14 cellular contexts compared by ENCODE assay signal in genomic region chr10:114824396-114824795, GRCh38. TPM values are rescaled to one million over a fixed set of nuclear protein-coding genes. Genes with fewer than 3 reads are reported as not detected.
A peak's percentile ranks its signal among the peaks of the same experiment; 100 is the strongest.
DNase-seq lines count a peak whose midpoint lies in the region; ATAC-seq and TF ChIP-seq lines count a peak whose summit lies in the region.
"Had no signal": no experiment of that assay in that cellular context is flagged by ENCODE, and none has a peak within 500 bp of the region (broad histone marks: within the 10 kb centered on the region; RNA-seq: fewer than 3 reads in every experiment).

No MANE protein-coding gene starts in this region.

- H3K27ac Mint-ChIP-seq in IgD-negative memory B cell (peak overlapping the region in 1 of 3 donors; percentile 43), chondrocyte (ENCODE audit: unreplicated experiment) (peak overlapping the region; percentile 97), GM23338 (no peak overlapping the region)
- H3K27ac Mint-ChIP-seq in natural killer cell treated with Interleukin-12 subunit alpha and Interleukin-12 subunit beta and Interleukin-15 and Interleukin-18, amount 100 ng/mL, for 72 hours, result peak overlapping the region; percentile 3 to 87

- peak overlapping the region in 1 of 11 experiments; percentile 5; a peak in 1 of 22 replicates for H3K9ac ChIP-seq in BLaER1 treated with 17β-estradiol and CSF1 and Interleukin-3, amounts not matched to agents 10 nM and 100 nM
- H3K9ac ChIP-seq: KMS-11, parathyroid adenoma had no signal

- peaks cover 14 to 23% (median 19%) of the 10 kb centered on the region in 10 experiments for H3K4me1 ChIP-seq in BLaER1 treated with 17β-estradiol and CSF1 and Interleukin-3, amounts not matched to agents 10 nM and 100 nM
- peaks cover 5% of the 10 kb centered on the region for H3K4me1 ChIP-seq in GM23338 (ENCODE audit: insufficient read depth)

- H3K4me1 Mint-ChIP-seq in IgD-negative memory B cell, result peaks cover 30 to 34% (median 33%) of the 10 kb centered on the region in 3 donors
- H3K4me1 Mint-ChIP-seq in chondrocyte (ENCODE audit: low read depth), result peaks cover 72% of the 10 kb centered on the region
- H3K4me1 Mint-ChIP-seq in natural killer cell treated with Interleukin-12 subunit alpha and Interleukin-12 subunit beta and Interleukin-15 and Interleukin-18, amount 100 ng/mL, for 72 hours (ENCODE audit: low read depth in 2 of 2), result peaks cover 32 to 52% of the 10 kb centered on the region in 2 donors
- peaks cover 18% of the 10 kb centered on the region for H3K4me1 Mint-ChIP-seq in GM23338

- H2AFZ ChIP-seq in GM23338, result no peak overlapping the region
- H2AFZ ChIP-seq: parathyroid adenoma had no signal

- H3K9me3 ChIP-seq in BLaER1 treated with 17β-estradiol and CSF1 and Interleukin-3, amounts not matched to agents 10 nM and 100 nM (replicated peaks in 1 of 11), result peaks cover 0 to 6% (median 0%) of the 10 kb centered on the region in 11 experiments; a peak in 2 of 22 replicates
- H3K9me3 ChIP-seq: body of pancreas had no signal

- peaks cover 3 to 45% (median 27%) of the 10 kb centered on the region in 11 experiments; a peak in 17 of 22 replicates for H3K36me3 ChIP-seq in BLaER1 treated with 17β-estradiol and CSF1 and Interleukin-3, amounts not matched to agents 10 nM and 100 nM
- H3K36me3 ChIP-seq in GM23338 (ENCODE audit: insufficient read depth), result no peaks in the 10 kb centered on the region

- no peaks in the 10 kb centered on the region for H3K9me2 ChIP-seq in GM23338 (ENCODE audit: insufficient read depth)

- no peak for DNase-seq in chondrocyte (ENCODE audit: low spot score)
- no peak for DNase-seq in natural killer cell treated with Interleukin-12 subunit alpha and Interleukin-12 subunit beta and Interleukin-15 and Interleukin-18, amount 100 ng/mL, for 72 hours (ENCODE audit: low spot score)
- DNase-seq in GM23338 (ENCODE audit: low spot score), result no peak
- DNase-seq in NOMO-1 treated with dmso at 0.1 percent for 144 hours (lab: John Stamatoyannopoulos, UW; ENCODE audit: unreplicated experiment), result no peak
- DNase-seq in stimulated activated CD4-positive, alpha-beta T cell treated with anti-CD3 and anti-CD28 coated beads, Interleukin-4, amount 100 ng/mL, for 4 hours, result no peak
- DNase-seq in germinal center (ENCODE audit: low spot score), result no peak
- DNase-seq: body of pancreas, DMS79 treated with DMSO at 0.1 percent for 48 hours, NCI-H748 treated with DMSO at 0.1 percent for 48 hours, WERI-Rb-1 had no signal

- H3K4me3 Mint-ChIP-seq in IgD-negative memory B cell, result peak overlapping the region in 3 of 4 donors; percentile 50 to 71 (median 67)
- H3K4me3 Mint-ChIP-seq in chondrocyte (ENCODE audit: unreplicated experiment), result peak overlapping the region; percentile 96
- H3K4me3 Mint-ChIP-seq in natural killer cell treated with Interleukin-12 subunit alpha and Interleukin-12 subunit beta and Interleukin-15 and Interleukin-18, amount 100 ng/mL, for 72 hours, result peak overlapping the region; percentile 32
- H3K4me3 Mint-ChIP-seq in GM23338, result no peak overlapping the region

- TF ChIP-seq CTCF in chondrocyte (IDR thresholded peaks at IDR 0.05), result no peak
- no peak for TF ChIP-seq CTCF in GM23338 (conservative IDR thresholded peaks at IDR 0.05; ENCODE audit: low read depth in 2 of 2)

- H3F3A ChIP-seq in GM23338 (replicated peaks; ENCODE audit: low read depth), result no peaks in the 10 kb centered on the region

- peaks cover 2% of the 10 kb centered on the region for H3K36me3 Mint-ChIP-seq in IgD-negative memory B cell
- H3K36me3 Mint-ChIP-seq in chondrocyte (ENCODE audit: low read depth), result peaks cover 4% of the 10 kb centered on the region
- peaks cover 5% of the 10 kb centered on the region for H3K36me3 Mint-ChIP-seq in natural killer cell treated with Interleukin-12 subunit alpha and Interleukin-12 subunit beta and Interleukin-15 and Interleukin-18, amount 100 ng/mL, for 72 hours
- peaks cover 3% of the 10 kb centered on the region; the same call in 2 of the 3 replicates for H3K36me3 Mint-ChIP-seq in GM23338 (ENCODE audit: low read depth)

- H3K27me3 Mint-ChIP-seq in IgD-negative memory B cell, result no peaks in the 10 kb centered on the region
- H3K27me3 Mint-ChIP-seq in chondrocyte (ENCODE audit: low read depth), result no peaks in the 10 kb centered on the region
- no peaks in the 10 kb centered on the region for H3K27me3 Mint-ChIP-seq in natural killer cell treated with Interleukin-12 subunit alpha and Interleukin-12 subunit beta and Interleukin-15 and Interleukin-18, amount 100 ng/mL, for 72 hours
- peaks cover 4% of the 10 kb centered on the region for H3K27me3 Mint-ChIP-seq in GM23338 (ENCODE audit: insufficient read depth, low read depth, poor library complexity)

- ATAC-seq in natural killer cell treated with Interleukin-12 subunit alpha and Interleukin-12 subunit beta and Interleukin-15 and Interleukin-18, amount 100 ng/mL, for 72 hours, result no peak
- ATAC-seq in GM23338, result no peak
- ATAC-seq: body of pancreas had no signal

- peaks cover 62% of the 10 kb centered on the region for H3K79me2 ChIP-seq in GM23338 (replicated peaks; ENCODE audit: insufficient read depth)

- H3K27ac ChIP-seq in BLaER1 treated with 17β-estradiol and CSF1 and Interleukin-3, amounts not matched to agents 10 nM and 100 nM, result no peak overlapping the region
- H3K27ac ChIP-seq in GM23338 (ENCODE audit: low read depth), result no peak overlapping the region
- H3K27ac ChIP-seq: KMS-11, parathyroid adenoma, WERI-Rb-1 had no signal

- no peaks in the 10 kb centered on the region for H3K27me3 ChIP-seq in BLaER1 treated with 17β-estradiol and CSF1 and Interleukin-3, amounts not matched to agents 10 nM and 100 nM
- no peaks in the 10 kb centered on the region for H3K27me3 ChIP-seq in GM23338 (ENCODE audit: insufficient read depth)
- H3K27me3 ChIP-seq: body of pancreas had no signal

- H3K4me3 ChIP-seq in BLaER1 treated with 17β-estradiol and CSF1 and Interleukin-3, amounts not matched to agents 10 nM and 100 nM, result no peak overlapping the region; a peak in 1 of 20 replicates
- H3K4me3 ChIP-seq in GM23338, result no peak overlapping the region
- H3K4me3 ChIP-seq: body of pancreas had no signal

- peaks cover 12 to 62% (median 44%) of the 10 kb centered on the region in 11 experiments; a peak in 18 of 22 replicates for H4K20me1 ChIP-seq in BLaER1 treated with 17β-estradiol and CSF1 and Interleukin-3, amounts not matched to agents 10 nM and 100 nM
- peaks cover 3% of the 10 kb centered on the region; the same call in 1 of the 2 replicates for H4K20me1 ChIP-seq in GM23338 (replicated peaks; ENCODE audit: insufficient read depth)

- H3K9me3 Mint-ChIP-seq in IgD-negative memory B cell, result peaks cover 0 to 2% (median 0%) of the 10 kb centered on the region in 3 donors
- peaks cover 2% of the 10 kb centered on the region for H3K9me3 Mint-ChIP-seq in chondrocyte (ENCODE audit: low read depth)
- H3K9me3 Mint-ChIP-seq in natural killer cell treated with Interleukin-12 subunit alpha and Interleukin-12 subunit beta and Interleukin-15 and Interleukin-18, amount 100 ng/mL, for 72 hours, result no peaks in the 10 kb centered on the region
- no peaks in the 10 kb centered on the region for H3K9me3 Mint-ChIP-seq in GM23338

- H3K4me2 ChIP-seq in BLaER1 treated with 17β-estradiol and CSF1 and Interleukin-3, amounts not matched to agents 10 nM and 100 nM, result peak overlapping the region; percentile 63 to 90 (median 75); a peak in 18 of 22 replicates
- no peak overlapping the region for H3K4me2 ChIP-seq in GM23338

TF ChIP-seq in GM23338, 12 proteins besides CTCF, POLR2A, EP300 and RAD21 (continues in another document):
- TF ChIP-seq ETS1 (IDR thresholded peaks at IDR 0.05) (no peak), NANOG (IDR thresholded peaks at IDR 0.05; ENCODE audit: borderline replicate concordance) (no peak), STAT1 (IDR thresholded peaks at IDR 0.05; ENCODE audit: unreplicated experiment) (no peak), EZH2 (IDR thresholded peaks at IDR 0.05; ENCODE audit: low read depth, unreplicated experiment) (no peak)
- TF ChIP-seq, protein P1, sequence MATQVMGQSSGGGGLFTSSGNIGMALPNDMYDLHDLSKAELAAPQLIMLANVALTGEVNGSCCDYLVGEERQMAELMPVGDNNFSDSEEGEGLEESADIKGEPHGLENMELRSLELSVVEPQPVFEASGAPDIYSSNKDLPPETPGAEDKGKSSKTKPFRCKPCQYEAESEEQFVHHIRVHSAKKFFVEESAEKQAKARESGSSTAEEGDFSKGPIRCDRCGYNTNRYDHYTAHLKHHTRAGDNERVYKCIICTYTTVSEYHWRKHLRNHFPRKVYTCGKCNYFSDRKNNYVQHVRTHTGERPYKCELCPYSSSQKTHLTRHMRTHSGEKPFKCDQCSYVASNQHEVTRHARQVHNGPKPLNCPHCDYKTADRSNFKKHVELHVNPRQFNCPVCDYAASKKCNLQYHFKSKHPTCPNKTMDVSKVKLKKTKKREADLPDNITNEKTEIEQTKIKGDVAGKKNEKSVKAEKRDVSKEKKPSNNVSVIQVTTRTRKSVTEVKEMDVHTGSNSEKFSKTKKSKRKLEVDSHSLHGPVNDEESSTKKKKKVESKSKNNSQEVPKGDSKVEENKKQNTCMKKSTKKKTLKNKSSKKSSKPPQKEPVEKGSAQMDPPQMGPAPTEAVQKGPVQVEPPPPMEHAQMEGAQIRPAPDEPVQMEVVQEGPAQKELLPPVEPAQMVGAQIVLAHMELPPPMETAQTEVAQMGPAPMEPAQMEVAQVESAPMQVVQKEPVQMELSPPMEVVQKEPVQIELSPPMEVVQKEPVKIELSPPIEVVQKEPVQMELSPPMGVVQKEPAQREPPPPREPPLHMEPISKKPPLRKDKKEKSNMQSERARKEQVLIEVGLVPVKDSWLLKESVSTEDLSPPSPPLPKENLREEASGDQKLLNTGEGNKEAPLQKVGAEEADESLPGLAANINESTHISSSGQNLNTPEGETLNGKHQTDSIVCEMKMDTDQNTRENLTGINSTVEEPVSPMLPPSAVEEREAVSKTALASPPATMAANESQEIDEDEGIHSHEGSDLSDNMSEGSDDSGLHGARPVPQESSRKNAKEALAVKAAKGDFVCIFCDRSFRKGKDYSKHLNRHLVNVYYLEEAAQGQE (IDR thresholded peaks at IDR 0.05; ENCODE audit: unreplicated experiment), result no peak

RNA-seq across cellular contexts. Expression of gene FHIP2A, which starts 2.8 kb away (rescaled TPM):
- polyA plus RNA-seq in IgD-negative memory B cell, result 8.8 TPM
- 43.7 to 52.4 TPM (median 48.2 TPM) in 3 replicates for total RNA-seq in chondrocyte
- 10 to 100 TPM; 16.4 to 23.9 TPM for total RNA-seq in natural killer cell treated with Interleukin-12 subunit alpha and Interleukin-12 subunit beta and Interleukin-15 and Interleukin-18, amount 100 ng/mL, for 72 hours
- total RNA-seq in GM23338 (2014; rRNA removed; shearing (Covaris generic)), result 11.8 and 13.7 TPM in 2 replicates
- 6.1 and 6.7 TPM in 2 replicates for polyA plus RNA-seq in GM23338 (2016; fragmentation: Nextera tagmentation; extraction: Ambion mirVana)
